Comparison of ENCODE assay signal across 8 cellular contexts in genomic region chr22:30969532-30970355, GRCh38. TPM values are rescaled to one million over a fixed set of nuclear protein-coding genes. Genes with fewer than 3 reads are reported as not detected.
DNase-seq lines count a peak whose midpoint lies in the region; ATAC-seq and TF ChIP-seq lines count a peak whose summit lies in the region.

No MANE protein-coding gene starts in this region.

- H3K36me3 ChIP-seq in Karpas-422 (ENCODE audit: insufficient read depth, low read length) (peaks cover 67% of the 10 kb centered on the region), transverse colon (peaks cover 0 to 37% (median 18%) of the 10 kb centered on the region in 4 donors)
- H3K36me3 ChIP-seq in naive thymus-derived CD4-positive, alpha-beta T cell (ENCODE audit: control insufficient read depth in 2 of 3, insufficient read depth in 3 of 3, low read length in 3 of 3), result peaks cover 22 to 46% (median 28%) of the 10 kb centered on the region in 3 experiments

- H3K27ac ChIP-seq in Karpas-422 (ENCODE audit: low read length) (peak overlapping the region; percentile 78), transverse colon (peak overlapping the region; percentile 94 to 99 (median 96))
- peak overlapping the region; percentile 94 for H3K27ac ChIP-seq in naive thymus-derived CD4-positive, alpha-beta T cell (ENCODE audit: low read depth, low read length)

- no peak for TF ChIP-seq POLR2A in transverse colon (IDR thresholded peaks at IDR 0.05)

- peaks cover 3 to 95% (median 63%) of the 10 kb centered on the region in 11 donors for H3K9me3 Mint-ChIP-seq in naive thymus-derived CD4-positive, alpha-beta T cell

- H3K4me3 ChIP-seq in Karpas-422 (ENCODE audit: low read length), result peak overlapping the region; percentile 77
- H3K4me3 ChIP-seq in epithelial cell of proximal tubule (ENCODE audit: low read depth, low read length), result peak overlapping the region; percentile 84
- H3K4me3 ChIP-seq in naive thymus-derived CD4-positive, alpha-beta T cell (ENCODE audit: low read length), result peak overlapping the region; percentile 54
- peak overlapping the region; percentile 83 to 97 (median 89) for H3K4me3 ChIP-seq in transverse colon

- peak overlapping the region; percentile 78 to 98 (median 93) for H3K27ac Mint-ChIP-seq in naive thymus-derived CD4-positive, alpha-beta T cell

- H3K9me2 ChIP-seq in Karpas-422 (replicated peaks; ENCODE audit: insufficient read depth, low read length), result no peaks in the 10 kb centered on the region

- peaks cover 79% of the 10 kb centered on the region for H3K79me2 ChIP-seq in Karpas-422 (ENCODE audit: low read length)

- CTCF ChIA-PET in naive thymus-derived CD4-positive, alpha-beta T cell (lab: Charles Lee), result interaction anchor here (0.7 to 3.3 kb wide), 6 partner anchors 23 to 335 kb away, joined by 3 to 18 read pairs (median 3); partner anchors contain the start of gene SMTN

- 6 to 23% methylated on average over 8 to 30 of the region's 49 CpGs for WGBS in transverse colon (ENCODE audit: low coverage in 1 of 2), 2 donors

- H3K27me3 Mint-ChIP-seq in naive thymus-derived CD4-positive, alpha-beta T cell, result peaks cover 0 to 4% (median 0%) of the 10 kb centered on the region in 5 donors

- DNase-seq in GM03348 (ENCODE audit: low spot score) (peak; percentile 76), Karpas-422 (peak; percentile 86), epithelial cell of proximal tubule (ENCODE audit: low read depth) (no peak), transverse colon (peak; percentile 53), cerebellum (ENCODE audit: low spot score) (no peak)
- DNase-seq in activated CD4-positive, alpha-beta T cell treated with anti-CD3 and anti-CD28 coated beads, Interleukin-2, amount 50 U/mL, for 1 hour, result peak; percentile 32
- DNase-seq in naive thymus-derived CD4-positive, alpha-beta T cell, result peak in 3 of 9 donors; percentile 37 to 67 (median 40)

- no peak for TF ChIP-seq EP300 in transverse colon (IDR thresholded peaks at IDR 0.05; ENCODE audit: low read depth)

- peaks cover 21 to 79% (median 62%) of the 10 kb centered on the region in 5 donors for H3K36me3 Mint-ChIP-seq in naive thymus-derived CD4-positive, alpha-beta T cell

- in situ Hi-C loops in transverse colon (cut with MboI; ENCODE audit: low pct_ligation_motif_present in 1 of 4, low pct_unique_long_range_greater_than_20kb in 1 of 4, low sequenced_read_pairs in 3 of 4), result loop anchor here in 1 of 4 donors (5.0 kb wide), 1 partner anchor 113 kb away; the partner anchor contains the start of gene SMTN

- H3K27me3 ChIP-seq in Karpas-422 (ENCODE audit: low read length) (no peaks in the 10 kb centered on the region), transverse colon (no peaks in the 10 kb centered on the region)
- no peaks in the 10 kb centered on the region for H3K27me3 ChIP-seq in naive thymus-derived CD4-positive, alpha-beta T cell (ENCODE audit: control insufficient read depth in 2 of 2, insufficient read depth in 2 of 2, low read length in 2 of 2)

- peaks cover 44% of the 10 kb centered on the region for H3K4me1 ChIP-seq in Karpas-422 (ENCODE audit: low read length)
- H3K4me1 ChIP-seq in naive thymus-derived CD4-positive, alpha-beta T cell (ENCODE audit: control insufficient read depth in 2 of 2, insufficient read depth in 2 of 2, low read length in 2 of 2), result peaks cover 22 to 23% of the 10 kb centered on the region in 2 donors
- H3K4me1 ChIP-seq in transverse colon, result peaks cover 0 to 43% (median 21%) of the 10 kb centered on the region in 4 donors

- POLR2A ChIA-PET in naive thymus-derived CD4-positive, alpha-beta T cell (lab: Charles Lee), result interaction anchor here (0.5 to 7.7 kb wide), 25 partner anchors 9 to 664 kb away, joined by 3 to 117 read pairs (median 9); partner anchors contain the start of genes PIK3IP1, RNF185, SELENOM and SMTN

- peaks cover 36% of the 10 kb centered on the region for H4K20me1 ChIP-seq in Karpas-422 (ENCODE audit: insufficient read depth, low read depth, low read length)

- intact Hi-C loops in naive thymus-derived CD4-positive, alpha-beta T cell (cut with micrococcal nuclease), result loop anchor here (1.0 to 5.0 kb wide), 23 partner anchors 11 to 1365 kb away; partner anchors contain the start of genes LIMK2 (in 2 of the 2), RNF185 (in 2 of the 2), SFI1 (in 2 of the 2) and DEPDC5 (in 1 of the 2)
- intact Hi-C loops in transverse colon (cut with DNase I; ENCODE audit: low total_unique reads), result loop anchor here (5.0 kb wide), 1 partner anchor 63 kb away; no protein-coding TSS in a partner anchor

- H3K9me3 ChIP-seq in Karpas-422 (ENCODE audit: low read length) (no peaks in the 10 kb centered on the region; the same call in 1 of the 2 replicates), transverse colon (peaks cover 5% of the 10 kb centered on the region in 2 donors)
- peaks cover 14 to 55% (median 33%) of the 10 kb centered on the region in 3 experiments for H3K9me3 ChIP-seq in naive thymus-derived CD4-positive, alpha-beta T cell (ENCODE audit: control insufficient read depth in 2 of 3, low read length in 3 of 3)

- peak overlapping the region; percentile 92 for H3K4me2 ChIP-seq in Karpas-422 (ENCODE audit: low read depth, low read length, poor library complexity, severe bottlenecking)

- H3K9ac ChIP-seq in Karpas-422 (ENCODE audit: low read length), result peak overlapping the region; percentile 86

- TF ChIP-seq CTCF in epithelial cell of proximal tubule (conservative IDR thresholded peaks at IDR 0.05; ENCODE audit: low read depth, low read length) (peak; percentile 13), transverse colon (IDR thresholded peaks at IDR 0.05) (peak in 1 of 5 experiments; percentile 7)

- peaks cover 12 to 65% (median 53%) of the 10 kb centered on the region in 7 donors for H3K4me1 Mint-ChIP-seq in naive thymus-derived CD4-positive, alpha-beta T cell

- peak; percentile 30 for ATAC-seq in GM21717 (IDR thresholded peaks at IDR 0.05; ENCODE audit: unreplicated experiment)
- peak; percentile 6 for ATAC-seq in naive thymus-derived CD4-positive, alpha-beta T cell

- peak overlapping the region; percentile 87 to 96 (median 93) for H3K4me3 Mint-ChIP-seq in naive thymus-derived CD4-positive, alpha-beta T cell

- peak overlapping the region; percentile 17; the same call in 1 of the 2 replicates for H2AFZ ChIP-seq in Karpas-422 (ENCODE audit: low read length)

RNA-seq across cellular contexts. Expression of gene TUG1, which starts 0.7 kb away (rescaled TPM):
- total RNA-seq in Karpas-422 (2014; rRNA removed; shearing (Covaris generic); ENCODE audit: low replicate concordance), result 37.4 and 97.4 TPM in 2 replicates
- total RNA-seq in epithelial cell of proximal tubule (29.8 and 33.6 TPM in 2 replicates), transverse colon (100 to 1,000 TPM in 3 of 4 donors, 10 to 100 TPM in 1; 77.7 to 294 (median 112) TPM), cerebellum (103 TPM)
- 100 to 1,000 TPM in 3 of 5 experiments, 10 to 100 TPM in 2; 82.7 to 159 (median 113) TPM for total RNA-seq in naive thymus-derived CD4-positive, alpha-beta T cell
- 10 to 100 TPM; 24.0 to 33.3 TPM for polyA plus RNA-seq in naive thymus-derived CD4-positive, alpha-beta T cell

RNA-seq across cellular contexts. Expression of gene MORC2, which starts 1.2 kb away (rescaled TPM):
- total RNA-seq in Karpas-422 (2014; rRNA removed; shearing (Covaris generic); ENCODE audit: low replicate concordance), result 29.0 and 30.4 TPM in 2 replicates
- total RNA-seq in epithelial cell of proximal tubule (7.1 and 9.0 TPM in 2 replicates), transverse colon (10 to 100 TPM; 11.9 to 23.9 (median 19.1) TPM), cerebellum (22.7 TPM)
- 10 to 100 TPM; 34.8 to 66.9 (median 46.5) TPM for total RNA-seq in naive thymus-derived CD4-positive, alpha-beta T cell
- polyA plus RNA-seq in naive thymus-derived CD4-positive, alpha-beta T cell, result 10 to 100 TPM; 12.8 to 25.6 TPM

Comparison
In these comparisons a context has a peak if more than half of its experiments do, and no peak if none do; other contexts are left out.
1. DNase-seq: peak in GM03348 (single experiment), Karpas-422 (single experiment), activated CD4-positive, alpha-beta T cell treated with anti-CD3 and anti-CD28 coated beads, Interleukin-2, amount 50 U/mL, for 1 hour (single experiment) and transverse colon (single experiment); none in epithelial cell of proximal tubule (single experiment) and cerebellum (single experiment).
2. Peak in every context shown above with its lines, with median percentiles within 50 percentile points of each other: H3K27ac ChIP-seq and H3K4me3 ChIP-seq.